Comparison of ENCODE assay signal across 12 cellular contexts in the genomic region with DNA sequence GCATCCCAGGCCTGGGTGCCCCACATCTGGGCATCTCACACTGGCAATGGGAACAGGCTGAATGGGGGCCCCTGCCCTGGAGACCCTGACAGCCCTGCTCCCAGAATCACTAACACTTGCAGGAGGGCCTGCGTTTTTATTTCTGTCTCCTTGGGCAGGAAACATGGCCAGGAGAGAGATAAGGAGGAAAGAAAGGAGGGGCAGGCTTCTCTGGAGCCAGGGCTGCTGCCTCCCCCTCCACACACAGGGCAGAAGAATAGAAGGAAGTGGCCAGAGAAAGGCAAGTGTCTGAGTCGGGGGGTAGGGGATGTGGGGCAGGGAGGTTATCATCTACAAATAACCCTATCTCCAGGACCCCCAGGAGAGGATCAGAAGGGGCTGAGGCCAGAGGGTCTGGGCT.
"Had no signal": no experiment of that assay in that cellular context is flagged by ENCODE, and none has a peak within 500 bp of the region (broad histone marks: within the 10 kb centered on the region; RNA-seq: fewer than 3 reads in every experiment).

No MANE protein-coding gene starts in this region.

- H3K36me3 ChIP-seq: thyroid gland, WERI-Rb-1 had no signal

- H3K9me3 Mint-ChIP-seq: activated T-helper 1 cell treated with anti-CD3 and anti-CD28 coated beads, Interleukin-12 subunit alpha, Interleukin-12 subunit beta, Interleukin-2, Interleukin-4 antibody, amounts not matched to agents 30 ng/mL and 10 ng/mL and 1 ng/mL, durations not matched to agents 14 hours and 24 hours and 36 hours; effector memory CD8-positive, alpha-beta T cell; immature natural killer cell had no signal

- H3K4me1 Mint-ChIP-seq: activated CD4-positive, alpha-beta T cell treated with anti-CD3 and anti-CD28 coated beads for 36 hours; immature natural killer cell had no signal

- DNase-seq: activated CD4-positive, alpha-beta T cell treated with anti-CD3 and anti-CD28 coated beads for 36 hours; activated CD8-positive, alpha-beta memory T cell treated with anti-CD3 and anti-CD28 coated beads, Interleukin-2, amount 50 U/mL, for 48 hours; activated CD8-positive, alpha-beta T cell treated with anti-CD3 and anti-CD28 coated beads for 36 hours; activated naive CD4-positive, alpha-beta T cell treated with anti-CD3 and anti-CD28 coated beads for 36 hours; central memory CD4-positive, alpha-beta T cell; effector memory CD8-positive, alpha-beta T cell; immature natural killer cell; nephron progenitor cell; thyroid gland; WERI-Rb-1 had no signal

- ATAC-seq: activated CD4-positive, alpha-beta T cell treated with anti-CD3 and anti-CD28 coated beads for 36 hours; activated CD8-positive, alpha-beta T cell treated with anti-CD3 and anti-CD28 coated beads for 36 hours; effector memory CD8-positive, alpha-beta T cell had no signal

- H3K27ac Mint-ChIP-seq: activated CD4-positive, alpha-beta T cell treated with anti-CD3 and anti-CD28 coated beads for 36 hours; activated CD8-positive, alpha-beta T cell treated with anti-CD3 and anti-CD28 coated beads for 36 hours; activated naive CD4-positive, alpha-beta T cell treated with anti-CD3 and anti-CD28 coated beads for 36 hours; activated T-helper 1 cell treated with anti-CD3 and anti-CD28 coated beads, Interleukin-12 subunit alpha, Interleukin-12 subunit beta, Interleukin-2, Interleukin-4 antibody, amounts not matched to agents 30 ng/mL and 10 ng/mL and 1 ng/mL, durations not matched to agents 14 hours and 24 hours and 36 hours; immature natural killer cell had no signal

- H3K27me3 ChIP-seq: thyroid gland had no signal

- H3K4me3 Mint-ChIP-seq: activated CD4-positive, alpha-beta T cell treated with anti-CD3 and anti-CD28 coated beads for 36 hours; activated CD8-positive, alpha-beta T cell treated with anti-CD3 and anti-CD28 coated beads for 36 hours; activated naive CD4-positive, alpha-beta T cell treated with anti-CD3 and anti-CD28 coated beads for 36 hours; activated T-helper 1 cell treated with anti-CD3 and anti-CD28 coated beads, Interleukin-12 subunit alpha, Interleukin-12 subunit beta, Interleukin-2, Interleukin-4 antibody, amounts not matched to agents 30 ng/mL and 10 ng/mL and 1 ng/mL, durations not matched to agents 14 hours and 24 hours and 36 hours; effector memory CD8-positive, alpha-beta T cell; immature natural killer cell; nephron progenitor cell had no signal

- H3K9me3 ChIP-seq: thyroid gland had no signal

- H3K4me3 ChIP-seq: skin epidermis, thyroid gland had no signal

- H3K36me3 Mint-ChIP-seq: immature natural killer cell had no signal

- H3K27ac ChIP-seq: thyroid gland, WERI-Rb-1 had no signal
